In genomic region chr11:130874396-130874795, GRCh38 we compare ENCODE assay signal across 20 cellular contexts. TPM values are rescaled to one million over a fixed set of nuclear protein-coding genes. Genes with fewer than 3 reads are reported as not detected.
DNase-seq lines count a peak whose midpoint lies in the region; ATAC-seq and TF ChIP-seq lines count a peak whose summit lies in the region.
"Had no signal": no experiment of that assay in that cellular context is flagged by ENCODE, and none has a peak within 500 bp of the region (broad histone marks: within the 10 kb centered on the region; RNA-seq: fewer than 3 reads in every experiment).

No MANE protein-coding gene starts in this region.

- TF ChIP-seq CTCF in RWPE2 (IDR thresholded peaks at IDR 0.05; ENCODE audit: poor library complexity, severe bottlenecking) = no peak
- TF ChIP-seq CTCF in natural killer cell (IDR thresholded peaks at IDR 0.05) = no peak

- H3K36me3 ChIP-seq in RWPE2 (ENCODE audit: low read depth) (peaks cover 46% of the 10 kb centered on the region), mesodermal cell (ENCODE audit: control insufficient read depth, insufficient read depth, low read length) (peaks cover 67% of the 10 kb centered on the region)

- no CpG with 5 or more reads among the region's 1 CpG for WGBS in mesodermal cell (ENCODE audit: insufficient coverage in 2 of 2), 2 experiments

- H3K9me3 ChIP-seq in RWPE2 (ENCODE audit: severe bottlenecking) = no peaks in the 10 kb centered on the region
- no peaks in the 10 kb centered on the region for H3K9me3 ChIP-seq in mesodermal cell (ENCODE audit: control insufficient read depth, low read length)
- H3K9me3 ChIP-seq: neutrophil had no signal

- H3K4me1 ChIP-seq in RWPE2 (ENCODE audit: insufficient read depth, poor library complexity, severe bottlenecking) (peaks cover 33% of the 10 kb centered on the region), mesodermal cell (ENCODE audit: control insufficient read depth, insufficient read depth, low read length, poor library complexity, severe bottlenecking) (peaks cover 24% of the 10 kb centered on the region)

- no peak overlapping the region for H3K4me3 ChIP-seq in RWPE2 (ENCODE audit: severe bottlenecking)
- no peak overlapping the region for H3K4me3 ChIP-seq in mesodermal cell (ENCODE audit: extremely low read depth, insufficient read depth, low read length, poor library complexity, severe bottlenecking)

- H3K27me3 ChIP-seq in RWPE2 (ENCODE audit: insufficient read depth, poor library complexity, severe bottlenecking) = no peaks in the 10 kb centered on the region
- H3K27me3 ChIP-seq: neutrophil had no signal

- H3K36me3 Mint-ChIP-seq in natural killer cell = peaks cover 18% of the 10 kb centered on the region

- ATAC-seq in RWPE2 (ENCODE audit: low read depth) (no peak; the same call in 2 of the 3 replicates), natural killer cell (no peak), HG03039 (IDR thresholded peaks at IDR 0.05; ENCODE audit: unreplicated experiment) (no peak)
- ATAC-seq: WTC11 had no signal

- no peaks in the 10 kb centered on the region for H3K9me3 Mint-ChIP-seq in natural killer cell
- H3K9me3 Mint-ChIP-seq: H9, WTC11 had no signal

- no peak overlapping the region for H3K4me3 Mint-ChIP-seq in natural killer cell
- H3K4me3 Mint-ChIP-seq: H9, WTC11 had no signal

- no peaks in the 10 kb centered on the region for H3K4me1 Mint-ChIP-seq in natural killer cell
- H3K4me1 Mint-ChIP-seq: H9, WTC11 had no signal

- intact Hi-C loops in natural killer cell (cut with micrococcal nuclease) = no loop called here

- DNase-seq in A172 (ENCODE audit: low spot score) = peak; percentile 3
- no peak for DNase-seq in RWPE2 (ENCODE audit: low spot score)
- no peak for DNase-seq in natural killer cell
- DNase-seq in DMS153 treated with DMSO at 0.1 percent for 48 hours (lab: John Stamatoyannopoulos, UW; ENCODE audit: unreplicated experiment) = no peak
- no peak for DNase-seq in NCI-H1048 (lab: John Stamatoyannopoulos, UW)
- DNase-seq: activated gamma-delta T cell treated with Interleukin-2 at 50 U/mL for 16 hours; COR-L47; GF-D8; H9; MM.1S; NCI-H2081 treated with DMSO at 0.1 percent for 48 hours; NCI-H774; right cardiac atrium; stimulated activated CD4-positive, alpha-beta T cell treated with anti-CD3 and anti-CD28 coated beads, Interleukin-1b, Interleukin-23, amount 100 ng/mL, for 48 hours; T-helper 1 cell had no signal

- H3K27ac Mint-ChIP-seq in natural killer cell = no peak overlapping the region
- H3K27ac Mint-ChIP-seq: H9, WTC11 had no signal

- peak overlapping the region; percentile 44 for H3K27ac ChIP-seq in RWPE2 (ENCODE audit: poor library complexity, severe bottlenecking)
- peak overlapping the region; percentile 83 for H3K27ac ChIP-seq in cingulate gyrus (ENCODE audit: low read depth, low read length)
- H3K27ac ChIP-seq in mesodermal cell (ENCODE audit: low read depth, low read length, severe bottlenecking) = peak overlapping the region; percentile 74
- H3K27ac ChIP-seq: neutrophil had no signal

- H3K27me3 Mint-ChIP-seq in natural killer cell (ENCODE audit: low read depth in 2 of 2) = no peaks in the 10 kb centered on the region

RNA-seq across cellular contexts. Expression of gene SNX19, which starts 41.9 kb away (rescaled TPM):
- 20.2 and 36.2 TPM in 2 replicates for total RNA-seq in A172 (2014; rRNA removed; shearing (Covaris generic))
- polyA plus RNA-seq in mesodermal cell (2013, experiment 1 of 2) = 27.1 TPM
- 22.4 TPM for polyA plus RNA-seq in mesodermal cell (2013, experiment 2 of 2)
- total RNA-seq in natural killer cell = 10 to 100 TPM; 65.4 to 76.6 (median 72.0) TPM
